1 cellular context compared by ENCODE assay signal in genomic region chr19:36573948-36574726, GRCh38.
TF ChIP-seq lines count a peak whose summit lies in the region.

No MANE protein-coding gene starts in this region.

TF ChIP-seq in K562, 482 proteins besides CTCF, POLR2A, EP300 and RAD21:
- TF ChIP-seq MEF2A (IDR thresholded peaks at IDR 0.05; ENCODE audit: control insufficient read depth, low read depth, low read length) (no peak), MGA (IDR thresholded peaks at IDR 0.05) (0 out of 2 replicates have a peak, but pooled peaks have one; percentile 9), ZNF384 (IDR thresholded peaks at IDR 0.05; ENCODE audit: low read depth, low read length) (no peak), FOXK2 (conservative IDR thresholded peaks at IDR 0.05 in 1 of 2, IDR thresholded peaks at IDR 0.05 in 1 of 2; ENCODE audit: low read depth in 2 of 2) (no peak), PTRF (tag; IDR thresholded peaks at IDR 0.05) (no peak)
- TF ChIP-seq, protein P1, sequence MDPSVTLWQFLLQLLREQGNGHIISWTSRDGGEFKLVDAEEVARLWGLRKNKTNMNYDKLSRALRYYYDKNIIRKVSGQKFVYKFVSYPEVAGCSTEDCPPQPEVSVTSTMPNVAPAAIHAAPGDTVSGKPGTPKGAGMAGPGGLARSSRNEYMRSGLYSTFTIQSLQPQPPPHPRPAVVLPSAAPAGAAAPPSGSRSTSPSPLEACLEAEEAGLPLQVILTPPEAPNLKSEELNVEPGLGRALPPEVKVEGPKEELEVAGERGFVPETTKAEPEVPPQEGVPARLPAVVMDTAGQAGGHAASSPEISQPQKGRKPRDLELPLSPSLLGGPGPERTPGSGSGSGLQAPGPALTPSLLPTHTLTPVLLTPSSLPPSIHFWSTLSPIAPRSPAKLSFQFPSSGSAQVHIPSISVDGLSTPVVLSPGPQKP (CRISPR knock-in tag; IDR thresholded peaks at IDR 0.05), result no peak
- TF ChIP-seq, protein P2, sequence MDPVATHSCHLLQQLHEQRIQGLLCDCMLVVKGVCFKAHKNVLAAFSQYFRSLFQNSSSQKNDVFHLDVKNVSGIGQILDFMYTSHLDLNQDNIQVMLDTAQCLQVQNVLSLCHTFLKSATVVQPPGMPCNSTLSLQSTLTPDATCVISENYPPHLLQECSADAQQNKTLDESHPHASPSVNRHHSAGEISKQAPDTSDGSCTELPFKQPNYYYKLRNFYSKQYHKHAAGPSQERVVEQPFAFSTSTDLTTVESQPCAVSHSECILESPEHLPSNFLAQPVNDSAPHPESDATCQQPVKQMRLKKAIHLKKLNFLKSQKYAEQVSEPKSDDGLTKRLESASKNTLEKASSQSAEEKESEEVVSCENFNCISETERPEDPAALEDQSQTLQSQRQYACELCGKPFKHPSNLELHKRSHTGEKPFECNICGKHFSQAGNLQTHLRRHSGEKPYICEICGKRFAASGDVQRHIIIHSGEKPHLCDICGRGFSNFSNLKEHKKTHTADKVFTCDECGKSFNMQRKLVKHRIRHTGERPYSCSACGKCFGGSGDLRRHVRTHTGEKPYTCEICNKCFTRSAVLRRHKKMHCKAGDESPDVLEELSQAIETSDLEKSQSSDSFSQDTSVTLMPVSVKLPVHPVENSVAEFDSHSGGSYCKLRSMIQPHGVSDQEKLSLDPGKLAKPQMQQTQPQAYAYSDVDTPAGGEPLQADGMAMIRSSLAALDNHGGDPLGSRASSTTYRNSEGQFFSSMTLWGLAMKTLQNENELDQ (CRISPR knock-in tag; IDR thresholded peaks at IDR 0.05; ENCODE audit: borderline replicate concordance), result no peak
TF ChIP-seq in K562: peak in this region for 1.
